9 cellular contexts compared by ENCODE assay signal in genomic region chr18:5058768-5059539, GRCh38.
DNase-seq lines count a peak whose midpoint lies in the region; ATAC-seq, FAIRE-seq and TF ChIP-seq lines count a peak whose summit lies in the region.
"Had no signal": no experiment of that assay in that cellular context is flagged by ENCODE, and none has a peak within 500 bp of the region (broad histone marks: within the 10 kb centered on the region; RNA-seq: fewer than 3 reads in every experiment).

No MANE protein-coding gene starts in this region.

- H3K36me3 ChIP-seq in H7 (replicated peaks; ENCODE audit: control insufficient read depth, insufficient read depth, low read length) (no peaks in the 10 kb centered on the region), small intestine (ENCODE audit: control insufficient read depth in 2 of 2, insufficient read depth in 2 of 2, low read length in 2 of 2) (no peaks in the 10 kb centered on the region), neural progenitor cell (no peaks in the 10 kb centered on the region)

- TF ChIP-seq CTCF in neural crest cell (conservative IDR thresholded peaks at IDR 0.05), result no peak
- TF ChIP-seq CTCF in neural progenitor cell (IDR thresholded peaks at IDR 0.05), result no peak

- ATAC-seq in GM19025 (IDR thresholded peaks at IDR 0.05; ENCODE audit: low read depth, unreplicated experiment), result peak; percentile 67
- ATAC-seq in HG03571 (IDR thresholded peaks at IDR 0.05; ENCODE audit: unreplicated experiment), result peak; percentile 45

- 37 to 48% (median 40%) methylated on average over 11 to 12 of the region's 12 CpGs for WGBS in small intestine, 3 donors

- peak; percentile 11 for DNase-seq in activated T-cell treated with anti-CD3 and anti-CD28 coated beads for 4 hours
- DNase-seq in neural crest cell (ENCODE audit: low read depth, low spot score), result no peak
- no peak for DNase-seq in AG08396 (ENCODE audit: low spot score)
- DNase-seq in H7, result no peak
- DNase-seq in small intestine, result no peak
- no peak for DNase-seq in neural progenitor cell (ENCODE audit: low spot score)

- H3K4me1 Mint-ChIP-seq in neural crest cell (peaks cover 4% of the 10 kb centered on the region), neural progenitor cell (no peaks in the 10 kb centered on the region)

- no peak overlapping the region for H3K27ac ChIP-seq in small intestine (ENCODE audit: low read depth in 1 of 2, low read length in 1 of 2)
- no peak overlapping the region for H3K27ac ChIP-seq in neural progenitor cell

- H3K9me3 ChIP-seq in small intestine (ENCODE audit: control insufficient read depth, low read depth), result no peaks in the 10 kb centered on the region
- H3K9me3 ChIP-seq in neural progenitor cell (ENCODE audit: low read depth), result no peaks in the 10 kb centered on the region

- FAIRE-seq in small intestine (lab: Jason Lieb, UNC), result no peak
- FAIRE-seq: H1 had no signal

- no peak overlapping the region for H3K4me2 ChIP-seq in neural progenitor cell

- H3F3A ChIP-seq in neural progenitor cell (ENCODE audit: low read depth), result no peaks in the 10 kb centered on the region

- H3K27me3 ChIP-seq in H7 (ENCODE audit: control insufficient read depth, insufficient read depth, low read length) (no peaks in the 10 kb centered on the region), small intestine (ENCODE audit: control insufficient read depth in 2 of 2, insufficient read depth in 2 of 2, low read length in 2 of 2) (no peaks in the 10 kb centered on the region), neural progenitor cell (no peaks in the 10 kb centered on the region)

- H3K4me3 Mint-ChIP-seq in neural crest cell, result no peak overlapping the region
- no peak overlapping the region for H3K4me3 Mint-ChIP-seq in neural progenitor cell

- H3K27me3 Mint-ChIP-seq in neural crest cell (ENCODE audit: low read depth) (no peaks in the 10 kb centered on the region), neural progenitor cell (ENCODE audit: insufficient read depth, low read depth) (peaks cover 5% of the 10 kb centered on the region)

- no peaks in the 10 kb centered on the region for H3K36me3 Mint-ChIP-seq in neural crest cell (ENCODE audit: low read depth)
- no peaks in the 10 kb centered on the region for H3K36me3 Mint-ChIP-seq in neural progenitor cell

- H3K9ac ChIP-seq in neural progenitor cell, result no peak overlapping the region

- H3K4me1 ChIP-seq in small intestine (ENCODE audit: control insufficient read depth in 2 of 2, insufficient read depth in 1 of 2, low read depth in 1 of 2, low read length in 1 of 2) (no peaks in the 10 kb centered on the region), neural progenitor cell (no peaks in the 10 kb centered on the region)

- H3K9me3 Mint-ChIP-seq in neural crest cell (no peaks in the 10 kb centered on the region), neural progenitor cell (no peaks in the 10 kb centered on the region)

- H3K4me3 ChIP-seq in H7 (ENCODE audit: insufficient read depth, low read depth, low read length), result no peak overlapping the region
- no peak overlapping the region for H3K4me3 ChIP-seq in small intestine (ENCODE audit: low read depth in 1 of 2, low read length in 2 of 2)
- H3K4me3 ChIP-seq in neural progenitor cell, result no peak overlapping the region

- no peaks in the 10 kb centered on the region for H4K20me1 ChIP-seq in neural progenitor cell (ENCODE audit: low read depth)

- H3K27ac Mint-ChIP-seq in neural crest cell (ENCODE audit: unreplicated experiment) (peak overlapping the region; percentile 70), neural progenitor cell (no peak overlapping the region)

- no peak overlapping the region for H2AFZ ChIP-seq in neural progenitor cell (replicated peaks)

- H3K79me2 ChIP-seq in neural progenitor cell (ENCODE audit: low read depth), result no peaks in the 10 kb centered on the region
